ENCODE assay signal across 1 cellular context in genomic region chr10:22315455-22316285, GRCh38.
A peak's percentile ranks its signal among the peaks of the same experiment; 100 is the strongest.
TF ChIP-seq lines count a peak whose summit lies in the region.

No MANE protein-coding gene starts in this region.

TF ChIP-seq in HEK293, 187 proteins besides CTCF, POLR2A, EP300 and RAD21 (continued from another document):
- no peak; the same call in 1 of the 2 replicates for TF ChIP-seq PRDM4 (tag by site-specific recombination; IDR thresholded peaks at IDR 0.05)
- TF ChIP-seq ZNF138 (tag by site-specific recombination; IDR thresholded peaks at IDR 0.05; ENCODE audit: borderline replicate concordance) = no peak
- TF ChIP-seq ZNF792 (tag by site-specific recombination; IDR thresholded peaks at IDR 0.05) = peak; percentile 85; the same call in 1 of the 2 replicates
- TF ChIP-seq BCL6B (tag by site-specific recombination; IDR thresholded peaks at IDR 0.05) = peak; percentile 81
- no peak for TF ChIP-seq ZNF175 (tag by site-specific recombination; IDR thresholded peaks at IDR 0.05)
- TF ChIP-seq ZNF660 (tag by site-specific recombination; IDR thresholded peaks at IDR 0.05) = no peak
- no peak for TF ChIP-seq ZNF704 (tag by site-specific recombination; IDR thresholded peaks at IDR 0.05)
- no peak for TF ChIP-seq ZNF19 (tag by site-specific recombination; IDR thresholded peaks at IDR 0.05; ENCODE audit: low read depth)
- no peak for TF ChIP-seq ZNF169 (tag by site-specific recombination; IDR thresholded peaks at IDR 0.05)
- TF ChIP-seq ZNF132 (tag by site-specific recombination; IDR thresholded peaks at IDR 0.05; ENCODE audit: borderline replicate concordance) = no peak
- peak; percentile 42 for TF ChIP-seq SP7 (tag by site-specific recombination; IDR thresholded peaks at IDR 0.05)
- no peak for TF ChIP-seq ZNF133 (tag by site-specific recombination; IDR thresholded peaks at IDR 0.05)
- no peak for TF ChIP-seq ZNF530 (tag by site-specific recombination; IDR thresholded peaks at IDR 0.05; ENCODE audit: low read depth)
- TF ChIP-seq ZNF629 (tag by site-specific recombination; IDR thresholded peaks at IDR 0.05) = no peak
- TF ChIP-seq ZSCAN30 (tag by site-specific recombination; IDR thresholded peaks at IDR 0.05) = 0 out of 2 replicates have a peak, but pooled peaks have one; percentile 40
- TF ChIP-seq KLF16 (tag by site-specific recombination; IDR thresholded peaks at IDR 0.05) = peak; percentile 86
- TF ChIP-seq WT1 (tag by site-specific recombination; IDR thresholded peaks at IDR 0.05) = no peak
- no peak for TF ChIP-seq ZBTB49 (tag by site-specific recombination; IDR thresholded peaks at IDR 0.05; ENCODE audit: low read depth)
- no peak for TF ChIP-seq ZNF645 (tag by site-specific recombination; IDR thresholded peaks at IDR 0.05)
- 0 out of 2 replicates have a peak, but pooled peaks have one; percentile 35 for TF ChIP-seq ZNF639 (tag by site-specific recombination; IDR thresholded peaks at IDR 0.05)
- TF ChIP-seq ZFP41 (tag by site-specific recombination; IDR thresholded peaks at IDR 0.05; ENCODE audit: borderline replicate concordance) = no peak
- TF ChIP-seq GLIS1 (tag by site-specific recombination; IDR thresholded peaks at IDR 0.05) = peak; percentile 44
- peak; percentile 88 for TF ChIP-seq ZNF362 (tag by site-specific recombination; IDR thresholded peaks at IDR 0.05)
- TF ChIP-seq ZNF585B (tag by site-specific recombination; IDR thresholded peaks at IDR 0.05) = no peak
- no peak for TF ChIP-seq ZNF776 (tag by site-specific recombination; IDR thresholded peaks at IDR 0.05; ENCODE audit: borderline replicate concordance)
- no peak for TF ChIP-seq ZNF211 (tag by site-specific recombination; IDR thresholded peaks at IDR 0.05; ENCODE audit: low read depth)
- no peak for TF ChIP-seq ZNF510 (tag by site-specific recombination; IDR thresholded peaks at IDR 0.05; ENCODE audit: insufficient replicate concordance)
- TF ChIP-seq REST (tag by site-specific recombination; IDR thresholded peaks at IDR 0.05) = 0 out of 2 replicates have a peak, but pooled peaks have one; percentile 41
- TF ChIP-seq ATF2 (tag by site-specific recombination; IDR thresholded peaks at IDR 0.05; ENCODE audit: low read depth) = no peak
- TF ChIP-seq SCRT1 (tag by site-specific recombination; IDR thresholded peaks at IDR 0.05; ENCODE audit: borderline replicate concordance) = no peak
- TF ChIP-seq ZNF223 (tag by site-specific recombination; IDR thresholded peaks at IDR 0.05) = no peak
